ENCODE assay signal across 27 cellular contexts in genomic region chr12:97940105-97940504, GRCh38.
"Had no signal": no experiment of that assay in that cellular context is flagged by ENCODE, and none has a peak within 500 bp of the region (broad histone marks: within the 10 kb centered on the region; RNA-seq: fewer than 3 reads in every experiment).

No MANE protein-coding gene starts in this region.

- H3K4me2 ChIP-seq: SK-N-SH had no signal

- H3K9ac ChIP-seq: SK-N-SH had no signal

- H3K27me3 ChIP-seq: brain microvascular endothelial cell had no signal

- H3K36me3 ChIP-seq: brain microvascular endothelial cell had no signal

- DNase-seq: activated CD4-positive, alpha-beta memory T cell treated with anti-CD3 and anti-CD28 coated beads for 36 hours; activated CD4-positive, alpha-beta T cell treated with anti-CD3 and anti-CD28 coated beads, Interleukin-2, amount 10 ng/mL, durations not matched to agents 7 days and 5 days; activated CD4-positive, CD25-positive, alpha-beta regulatory T cell; activated CD8-positive, alpha-beta memory T cell treated with anti-CD3 and anti-CD28 coated beads for 24 hours; activated effector memory CD4-positive, alpha-beta T cell treated with anti-CD3 and anti-CD28 coated beads, Interleukin-2, amount 50 U/mL, for 16 hours; activated naive CD4-positive, alpha-beta T cell treated with Interleukin-2 at 50 U/mL for 16 hours; activated naive CD8-positive, alpha-beta T cell treated with anti-CD3 and anti-CD28 coated beads, Interleukin-2, amount 50 U/mL, for 24 hours; activated T-cell treated with anti-CD3 and anti-CD28 coated beads, Interleukin-2, amount 50 U/mL, for 4 hours; amniotic stem cell; brain microvascular endothelial cell; KG1; NCI-H1092; NCI-H1417; NCI-H1930; NCI-H2171 treated with DMSO at 0.1 percent for 48 hours; NCI-H345; NCI-H510A treated with DMSO at 0.1 percent for 48 hours; NCI-H69; NK-92 treated with Interleukin-12 subunit alpha and Interleukin-12 subunit beta, amount 100 ng/mL, for 24 hours; OCI-M1; RPMI8226; SK-N-SH; T-helper 1 cell had no signal

- H3K9me3 ChIP-seq: SK-N-SH had no signal

- H3K27ac ChIP-seq: brain microvascular endothelial cell, VCaP had no signal

- H3K9me2 ChIP-seq: SK-N-SH had no signal

- ATAC-seq: activated naive CD4-positive, alpha-beta T cell treated with anti-CD3 and anti-CD28 coated beads, Interleukin-2, amount 50 U/mL, for 72 hours; activated naive CD8-positive, alpha-beta T cell treated with anti-CD3 and anti-CD28 coated beads, Interleukin-2, amount 50 U/mL, for 24 hours; activated T-cell treated with anti-CD3 and anti-CD28 coated beads, Interleukin-2, amount 50 U/mL, for 4 hours; Panc1; Right ventricle myocardium inferior had no signal
